ENCODE assay signal across 25 cellular contexts in the genomic region with DNA sequence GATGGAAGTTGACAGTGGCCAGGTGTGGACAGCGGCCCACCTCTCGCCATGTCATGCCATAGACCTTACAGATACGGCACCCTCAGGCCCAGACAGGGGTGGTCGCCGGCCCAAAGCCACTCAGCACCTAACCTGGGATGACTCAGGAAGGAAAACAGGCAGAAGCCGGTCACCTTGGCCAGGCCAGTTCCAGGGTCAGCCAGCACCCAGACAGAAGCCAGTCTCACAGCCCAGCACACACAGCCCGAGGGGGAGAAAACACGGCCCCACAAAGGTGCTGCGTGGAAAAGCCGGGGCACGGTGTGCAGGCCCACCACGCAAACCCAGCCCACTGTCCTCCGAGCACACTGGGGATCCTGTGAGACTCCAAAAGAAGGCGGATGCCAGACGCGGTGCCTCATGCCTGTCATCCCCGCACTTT.
"Had no signal": no experiment of that assay in that cellular context is flagged by ENCODE, and none has a peak within 500 bp of the region (broad histone marks: within the 10 kb centered on the region; RNA-seq: fewer than 3 reads in every experiment).

No MANE protein-coding gene starts in this region.

- H3K4me1 ChIP-seq: body of pancreas, lower lobe of right lung, right lobe of liver, thyroid gland, upper lobe of left lung had no signal

- H3K4me3 Mint-ChIP-seq: activated CD4-positive, alpha-beta memory T cell treated with anti-CD3 and anti-CD28 coated beads for 36 hours; activated CD4-positive, alpha-beta T cell treated with anti-CD3 and anti-CD28 coated beads, Interleukin-2, amount 10 ng/mL, durations not matched to agents 24 days and 14 days; activated T-cell treated with anti-CD3 and anti-CD28 coated beads, Interleukin-2, amount 50 U/mL, for 4 hours; activated T-helper 17 cell treated with anti-CD3 and anti-CD28 coated beads, Interleukin-2, amount 50 U/mL, for 72 hours; natural killer cell treated with Interleukin-12 subunit alpha and Interleukin-12 subunit beta and Interleukin-15 and Interleukin-18, amount 100 ng/mL, for 72 hours; stimulated activated naive B cell treated with anti-CD40 and anti-IgM and Interleukin-4, amounts not matched to agents 10 μg/mL and 1 μg/mL and 100 μg/mL, for 72 hours had no signal

- H3K27me3 Mint-ChIP-seq: activated CD4-positive, alpha-beta memory T cell treated with anti-CD3 and anti-CD28 coated beads for 36 hours; activated CD4-positive, alpha-beta T cell treated with anti-CD3 and anti-CD28 coated beads, Interleukin-2, amount 10 ng/mL, durations not matched to agents 24 days and 14 days; activated T-helper 17 cell treated with anti-CD3 and anti-CD28 coated beads, Interleukin-2, amount 50 U/mL, for 72 hours; natural killer cell treated with Interleukin-12 subunit alpha and Interleukin-12 subunit beta and Interleukin-15 and Interleukin-18, amount 100 ng/mL, for 72 hours; progenitor cell of endocrine pancreas; stimulated activated naive B cell treated with anti-CD40 and anti-IgM and Interleukin-4, amounts not matched to agents 10 μg/mL and 1 μg/mL and 100 μg/mL, for 72 hours had no signal

- H3K27ac Mint-ChIP-seq: activated CD4-positive, alpha-beta memory T cell treated with anti-CD3 and anti-CD28 coated beads for 36 hours; activated CD4-positive, alpha-beta T cell treated with anti-CD3 and anti-CD28 coated beads, Interleukin-2, amount 10 ng/mL, durations not matched to agents 24 days and 14 days; activated T-helper 17 cell treated with anti-CD3 and anti-CD28 coated beads, Interleukin-2, amount 50 U/mL, for 72 hours; natural killer cell treated with Interleukin-12 subunit alpha and Interleukin-12 subunit beta and Interleukin-15 and Interleukin-18, amount 100 ng/mL, for 72 hours; progenitor cell of endocrine pancreas; stimulated activated naive B cell treated with anti-CD40 and anti-IgM and Interleukin-4, amounts not matched to agents 10 μg/mL and 1 μg/mL and 100 μg/mL, for 72 hours had no signal

- H3K4me3 ChIP-seq: body of pancreas, hepatocyte, lower lobe of right lung, right lobe of liver, skin epidermis, stomach, thyroid gland, upper lobe of left lung had no signal

- H3K9me3 Mint-ChIP-seq: activated CD4-positive, alpha-beta memory T cell treated with anti-CD3 and anti-CD28 coated beads for 36 hours; activated CD4-positive, alpha-beta T cell treated with anti-CD3 and anti-CD28 coated beads, Interleukin-2, amount 10 ng/mL, durations not matched to agents 24 days and 14 days; activated naive CD4-positive, alpha-beta T cell treated with anti-CD3 and anti-CD28 coated beads, Interleukin-2, amount 50 U/mL, for 72 hours; activated T-cell treated with anti-CD3 and anti-CD28 coated beads, Interleukin-2, amount 50 U/mL, for 4 hours; activated T-helper 17 cell treated with anti-CD3 and anti-CD28 coated beads, Interleukin-2, amount 50 U/mL, for 72 hours; natural killer cell treated with Interleukin-12 subunit alpha and Interleukin-12 subunit beta and Interleukin-15 and Interleukin-18, amount 100 ng/mL, for 72 hours had no signal

- H3K27me3 ChIP-seq: body of pancreas, hepatocyte, right lobe of liver, stomach, thyroid gland, upper lobe of left lung had no signal

- H3K36me3 Mint-ChIP-seq: activated CD4-positive, alpha-beta memory T cell treated with anti-CD3 and anti-CD28 coated beads for 36 hours; natural killer cell treated with Interleukin-12 subunit alpha and Interleukin-12 subunit beta and Interleukin-15 and Interleukin-18, amount 100 ng/mL, for 72 hours had no signal

- ATAC-seq: activated naive CD4-positive, alpha-beta T cell treated with anti-CD3 and anti-CD28 coated beads, Interleukin-2, amount 50 U/mL, for 72 hours; activated T-cell treated with anti-CD3 and anti-CD28 coated beads, Interleukin-2, amount 50 U/mL, for 4 hours; activated T-helper 17 cell treated with anti-CD3 and anti-CD28 coated beads, Interleukin-2, amount 50 U/mL, for 72 hours; body of pancreas; lower lobe of right lung; natural killer cell treated with Interleukin-12 subunit alpha and Interleukin-12 subunit beta and Interleukin-15 and Interleukin-18, amount 100 ng/mL, for 72 hours; stimulated activated naive B cell treated with anti-CD40 and anti-IgM and Interleukin-4, amounts not matched to agents 10 μg/mL and 1 μg/mL and 100 μg/mL, for 72 hours had no signal

- H3K36me3 ChIP-seq: lower lobe of right lung, right lobe of liver, stomach, thyroid gland, upper lobe of left lung, WERI-Rb-1 had no signal

- DNase-seq: activated CD4-positive, alpha-beta memory T cell treated with anti-CD3 and anti-CD28 coated beads for 36 hours; activated CD4-positive, alpha-beta T cell treated with anti-CD3 and anti-CD28 coated beads, Interleukin-2, amount 10 ng/mL, durations not matched to agents 24 days and 14 days; activated CD8-positive, alpha-beta memory T cell treated with anti-CD3 and anti-CD28 coated beads, Interleukin-2, amount 50 U/mL, for 4 hours; activated naive CD4-positive, alpha-beta T cell; activated T-cell treated with anti-CD3 and anti-CD28 coated beads, Interleukin-2, amount 50 U/mL, for 4 hours; body of pancreas; dermis blood vessel endothelial cell; effector CD4-positive, alpha-beta T cell; lower lobe of right lung; mesendoderm; right lobe of liver; stimulated activated CD4-positive, alpha-beta T cell treated with anti-CD3 and anti-CD28 coated beads, Interleukin-4, amount 100 ng/mL, for 4 hours; stimulated activated CD8-positive, alpha-beta memory T cell treated with anti-CD3 and anti-CD28 coated beads, Interleukin-4, amount 100 ng/mL, for 48 hours; stimulated activated naive B cell treated with anti-CD40 and anti-IgM and Interleukin-4, amounts not matched to agents 10 μg/mL and 1 μg/mL and 100 μg/mL, for 72 hours; stomach; thyroid gland; upper lobe of left lung; WERI-Rb-1 had no signal

- H3K9me3 ChIP-seq: body of pancreas, lower lobe of right lung, right lobe of liver, stomach, thyroid gland, upper lobe of left lung had no signal

- H3K4me1 Mint-ChIP-seq: activated CD4-positive, alpha-beta T cell treated with anti-CD3 and anti-CD28 coated beads, Interleukin-2, amount 10 ng/mL, durations not matched to agents 24 days and 14 days; activated T-helper 17 cell treated with anti-CD3 and anti-CD28 coated beads, Interleukin-2, amount 50 U/mL, for 72 hours had no signal

- H3K27ac ChIP-seq: body of pancreas, epithelial cell of prostate, hepatocyte, lower lobe of right lung, right lobe of liver, stomach, thyroid gland, upper lobe of left lung, WERI-Rb-1 had no signal
